In the genomic region with DNA sequence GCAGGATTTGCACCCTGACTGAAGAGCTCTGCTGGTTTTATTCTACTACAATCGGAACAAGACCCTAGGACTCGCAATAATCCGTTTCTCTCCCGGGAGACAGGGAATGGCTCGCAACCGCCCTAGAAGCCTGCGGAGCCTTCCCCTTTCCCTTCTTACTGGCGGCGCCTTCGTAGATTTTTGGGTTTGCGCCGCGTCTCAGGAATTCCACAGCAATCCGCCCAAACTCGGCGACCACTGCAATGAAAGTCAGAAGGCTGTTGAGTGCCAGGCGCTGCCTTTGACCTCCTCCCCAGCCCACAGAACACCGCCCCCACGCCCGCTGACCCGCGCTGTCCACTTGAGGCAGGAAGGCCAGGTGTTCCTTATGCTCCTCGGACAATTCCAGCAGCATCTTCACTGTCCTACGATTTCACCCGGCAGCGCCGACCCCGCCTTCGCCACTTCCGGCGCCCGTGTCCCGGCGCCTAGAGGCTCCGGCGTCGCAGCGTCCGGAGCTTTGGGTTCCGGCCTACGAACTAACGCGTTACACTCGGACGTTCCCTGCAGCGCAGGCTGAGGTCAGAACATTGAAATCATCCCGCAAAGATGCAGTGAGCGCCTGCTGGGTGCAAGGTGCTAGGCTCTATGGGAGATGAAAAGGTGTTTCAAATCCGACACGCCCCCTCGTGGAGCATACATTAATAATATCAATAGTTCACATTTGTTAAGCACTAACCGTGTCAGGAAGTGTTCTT, we compare ENCODE assay signal across 8 cellular contexts. TPM values are rescaled to one million over a fixed set of nuclear protein-coding genes. Genes with fewer than 3 reads are reported as not detected.
DNase-seq lines count a peak whose midpoint lies in the region; ATAC-seq and TF ChIP-seq lines count a peak whose summit lies in the region.

A gene (minus strand): TSS at position 439 of the 737 bp plus-strand sequence. CDS start 45 bp downstream, at position 394.

- peak; percentile 94 to 95 for ATAC-seq in CD4-positive, CD25-positive, alpha-beta regulatory T cell (ENCODE audit: low read depth in 2 of 2)
- ATAC-seq in GM19372 (IDR thresholded peaks at IDR 0.05; ENCODE audit: low read depth, unreplicated experiment) (peak; percentile 99), HG03558 (IDR thresholded peaks at IDR 0.05; ENCODE audit: extremely low read depth, unreplicated experiment) (peak; percentile 96), lower lobe of right lung (peak; percentile 98)

- POLR2A ChIA-PET in activated CD4-positive, alpha-beta memory T cell treated with anti-CD3 and anti-CD28 coated beads, Interleukin-2, amount 10 ng/mL, durations not matched to agents 7 days and 5 days (lab: Charles Lee): interaction anchor here (0.8 to 2.7 kb wide), 10 partner anchors 13 to 794 kb away, joined by 3 to 22 read pairs (median 4); a partner anchor contains a TSS

- intact Hi-C loops in lower lobe of right lung (cut with DNase I): no loop called here

- DNase-seq in CD4-positive, CD25-positive, alpha-beta regulatory T cell: peak; percentile 59 to 86 (median 66)
- DNase-seq in NCI-H748 (lab: John Stamatoyannopoulos, UW; ENCODE audit: unreplicated experiment) (peak; percentile 89), ecto neural progenitor cell (ENCODE audit: low spot score) (peak; percentile 84), lower lobe of right lung (peak; percentile 83)
- DNase-seq in activated CD4-positive, alpha-beta memory T cell treated with anti-CD3 and anti-CD28 coated beads, Interleukin-2, amount 10 ng/mL, durations not matched to agents 7 days and 5 days: peak; percentile 82
- DNase-seq in stimulated activated CD4-positive, alpha-beta T cell treated with anti-CD3 and anti-CD28 coated beads, TNF-alpha, amount 100 ng/mL, for 24 hours (ENCODE audit: low read depth in 3 of 3): peak; percentile 63 to 75 (median 66)

- TF ChIP-seq CTCF in lower lobe of right lung (IDR thresholded peaks at IDR 0.05): peak; percentile 20

- peak within 1 kb of the TSS; percentile 94 for H3K4me3 ChIP-seq in CD4-positive, CD25-positive, alpha-beta regulatory T cell (ENCODE audit: low read depth, low read length)
- H3K4me3 ChIP-seq in lower lobe of right lung: peak within 1 kb of the TSS; percentile 85

- peaks cover 15% of the 10 kb centered on the region for H3K4me1 ChIP-seq in CD4-positive, CD25-positive, alpha-beta regulatory T cell (ENCODE audit: control insufficient read depth, insufficient read depth, low read length, poor library complexity, severe bottlenecking)
- H3K4me1 ChIP-seq in lower lobe of right lung: peaks cover 16% of the 10 kb centered on the region

- H3K27ac Mint-ChIP-seq in CD4-positive, CD25-positive, alpha-beta regulatory T cell: peak within 1 kb of the TSS; percentile 89 to 97 (median 95)
- peak within 1 kb of the TSS; percentile 82 for H3K27ac Mint-ChIP-seq in activated CD4-positive, alpha-beta memory T cell treated with anti-CD3 and anti-CD28 coated beads, Interleukin-2, amount 10 ng/mL, durations not matched to agents 7 days and 5 days

- H3K27ac ChIP-seq in CD4-positive, CD25-positive, alpha-beta regulatory T cell (ENCODE audit: insufficient read depth, low read length, poor library complexity, severe bottlenecking): peak within 1 kb of the TSS; percentile 86
- H3K27ac ChIP-seq in lower lobe of right lung: peak within 1 kb of the TSS; percentile 83

- H3K4me1 Mint-ChIP-seq in CD4-positive, CD25-positive, alpha-beta regulatory T cell: peaks cover 16 to 46% (median 36%) of the 10 kb centered on the region in 4 donors
- H3K4me1 Mint-ChIP-seq in activated CD4-positive, alpha-beta memory T cell treated with anti-CD3 and anti-CD28 coated beads, Interleukin-2, amount 10 ng/mL, durations not matched to agents 7 days and 5 days: peaks cover 32% of the 10 kb centered on the region

- peaks cover 16% of the 10 kb centered on the region for H3K36me3 Mint-ChIP-seq in CD4-positive, CD25-positive, alpha-beta regulatory T cell
- peaks cover 26% of the 10 kb centered on the region for H3K36me3 Mint-ChIP-seq in activated CD4-positive, alpha-beta memory T cell treated with anti-CD3 and anti-CD28 coated beads, Interleukin-2, amount 10 ng/mL, durations not matched to agents 7 days and 5 days (ENCODE audit: low read depth)

- H3K36me3 ChIP-seq in CD4-positive, CD25-positive, alpha-beta regulatory T cell (ENCODE audit: control insufficient read depth, insufficient read depth, low read length): peaks cover 19% of the 10 kb centered on the region
- H3K36me3 ChIP-seq in lower lobe of right lung: peaks cover 36% of the 10 kb centered on the region

- CTCF ChIA-PET in activated CD4-positive, alpha-beta memory T cell treated with anti-CD3 and anti-CD28 coated beads, Interleukin-2, amount 10 ng/mL, durations not matched to agents 7 days and 5 days (lab: Charles Lee): interaction anchor here (0.7 to 4.8 kb wide), 22 partner anchors 13 to 631 kb away, joined by 3 to 32 read pairs (median 5); a partner anchor contains a TSS

- H3K27me3 Mint-ChIP-seq in CD4-positive, CD25-positive, alpha-beta regulatory T cell: peaks cover under 1% of the 10 kb centered on the region
- H3K27me3 Mint-ChIP-seq in activated CD4-positive, alpha-beta memory T cell treated with anti-CD3 and anti-CD28 coated beads, Interleukin-2, amount 10 ng/mL, durations not matched to agents 7 days and 5 days: peaks cover 5% of the 10 kb centered on the region

- H3K27me3 ChIP-seq in CD4-positive, CD25-positive, alpha-beta regulatory T cell (ENCODE audit: control insufficient read depth, insufficient read depth, low read length): no peaks in the 10 kb centered on the region
- H3K27me3 ChIP-seq in lower lobe of right lung (ENCODE audit: low read depth): no peaks in the 10 kb centered on the region

- peak within 1 kb of the TSS; percentile 94 to 99 (median 97) for H3K4me3 Mint-ChIP-seq in CD4-positive, CD25-positive, alpha-beta regulatory T cell
- peak within 1 kb of the TSS; percentile 95 for H3K4me3 Mint-ChIP-seq in activated CD4-positive, alpha-beta memory T cell treated with anti-CD3 and anti-CD28 coated beads, Interleukin-2, amount 10 ng/mL, durations not matched to agents 7 days and 5 days

- H3K9me3 ChIP-seq in CD4-positive, CD25-positive, alpha-beta regulatory T cell (ENCODE audit: control insufficient read depth in 2 of 2, low read length in 2 of 2): no peaks in the 10 kb centered on the region
- H3K9me3 ChIP-seq in lower lobe of right lung: no peaks in the 10 kb centered on the region

- H3K9me3 Mint-ChIP-seq in CD4-positive, CD25-positive, alpha-beta regulatory T cell: peaks cover 0 to 2% (median 0%) of the 10 kb centered on the region in 7 donors
- no peaks in the 10 kb centered on the region for H3K9me3 Mint-ChIP-seq in activated CD4-positive, alpha-beta memory T cell treated with anti-CD3 and anti-CD28 coated beads, Interleukin-2, amount 10 ng/mL, durations not matched to agents 7 days and 5 days

RNA-seq across cellular contexts. Expression of the gene that starts here (rescaled TPM):
- total RNA-seq in CD4-positive, CD25-positive, alpha-beta regulatory T cell: 26.8 TPM
- 10 to 100 TPM; 63.1 to 72.5 (median 70.5) TPM for polyA plus RNA-seq in CD4-positive, CD25-positive, alpha-beta regulatory T cell
- 10 to 100 TPM; 26.3 to 28.9 TPM for total RNA-seq in activated CD4-positive, alpha-beta memory T cell treated with anti-CD3 and anti-CD28 coated beads, Interleukin-2, amount 10 ng/mL, durations not matched to agents 7 days and 5 days
- total RNA-seq in lower lobe of right lung: 44.9 TPM

Comparison
In these comparisons a context has a peak if more than half of its experiments do, and no peak if none do; other contexts are left out.
1. Peak in every context shown above with its lines: DNase-seq, ATAC-seq, H3K4me3 ChIP-seq and H3K27ac ChIP-seq.